In the genomic region with DNA sequence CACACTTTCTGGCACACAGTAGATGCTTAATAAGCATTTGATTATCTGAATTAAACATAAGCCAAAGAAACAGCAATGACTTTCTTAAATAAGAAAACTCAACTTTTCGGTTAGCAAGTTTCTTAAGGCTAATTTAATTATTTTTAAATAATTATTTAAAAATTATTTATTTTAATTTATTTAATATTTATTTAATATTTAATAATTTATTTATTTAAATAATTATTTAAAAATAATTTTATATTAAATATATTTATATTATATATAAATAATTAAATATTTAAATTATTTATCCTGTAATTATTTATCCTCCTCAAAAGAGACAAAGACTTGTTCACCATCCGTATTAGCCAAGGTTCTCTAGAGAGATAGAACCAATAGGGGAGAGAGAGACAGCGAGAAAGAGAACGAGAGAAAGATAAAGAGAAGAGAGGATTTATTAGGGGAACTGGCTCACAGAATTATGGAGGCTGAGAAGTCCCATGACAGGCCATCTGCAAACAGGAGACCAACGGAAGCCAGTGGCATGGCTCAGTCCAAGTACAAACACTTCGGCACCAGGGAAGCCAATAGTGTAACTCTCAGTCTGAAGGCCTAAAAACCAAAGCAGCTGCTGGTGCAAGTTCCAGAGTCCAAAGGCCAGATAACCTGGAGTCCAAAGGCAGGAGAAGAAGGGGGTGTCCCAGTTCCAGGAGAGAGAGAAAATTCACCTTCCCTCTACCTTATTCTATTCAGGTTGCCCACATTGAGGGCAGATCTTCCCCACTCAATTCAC, we compare ENCODE assay signal across 1 cellular context.
TF ChIP-seq lines count a peak whose summit lies in the region.

No MANE protein-coding gene starts in this region.

TF ChIP-seq in WTC11, 78 proteins besides CTCF, POLR2A, EP300 and RAD21 (continued from another document):
- no peak for TF ChIP-seq FOXP1 (CRISPR knock-in tag; IDR thresholded peaks at IDR 0.05; ENCODE audit: borderline replicate concordance)
- TF ChIP-seq ELF4 (CRISPR knock-in tag; IDR thresholded peaks at IDR 0.05; ENCODE audit: low read depth), result no peak
- TF ChIP-seq ZNF138 (CRISPR knock-in tag; conservative IDR thresholded peaks at IDR 0.05), result no peak
- peak; percentile 98 for TF ChIP-seq HMGA2 (CRISPR knock-in tag; IDR thresholded peaks at IDR 0.05)
- TF ChIP-seq NFYB (CRISPR knock-in tag; conservative IDR thresholded peaks at IDR 0.05; ENCODE audit: low read depth), result no peak
- TF ChIP-seq, protein P1, sequence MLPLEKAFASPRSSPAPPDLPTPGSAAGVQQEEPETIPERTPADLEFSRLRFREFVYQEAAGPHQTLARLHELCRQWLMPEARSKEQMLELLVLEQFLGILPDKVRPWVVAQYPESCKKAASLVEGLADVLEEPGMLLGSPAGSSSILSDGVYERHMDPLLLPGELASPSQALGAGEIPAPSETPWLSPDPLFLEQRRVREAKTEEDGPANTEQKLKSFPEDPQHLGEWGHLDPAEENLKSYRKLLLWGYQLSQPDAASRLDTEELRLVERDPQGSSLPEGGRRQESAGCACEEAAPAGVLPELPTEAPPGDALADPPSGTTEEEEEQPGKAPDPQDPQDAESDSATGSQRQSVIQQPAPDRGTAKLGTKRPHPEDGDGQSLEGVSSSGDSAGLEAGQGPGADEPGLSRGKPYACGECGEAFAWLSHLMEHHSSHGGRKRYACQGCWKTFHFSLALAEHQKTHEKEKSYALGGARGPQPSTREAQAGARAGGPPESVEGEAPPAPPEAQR (CRISPR knock-in tag; IDR thresholded peaks at IDR 0.05), result no peak
TF ChIP-seq in WTC11: peak in this region for 1.
